Comparison of ENCODE assay signal across 8 cellular contexts in genomic region chr18:2978626-2979025, GRCh38. TPM values are rescaled to one million over a fixed set of nuclear protein-coding genes. Genes with fewer than 3 reads are reported as not detected.
DNase-seq lines count a peak whose midpoint lies in the region; ATAC-seq and TF ChIP-seq lines count a peak whose summit lies in the region.

No MANE protein-coding gene starts in this region.

- peak; percentile 9 for ATAC-seq in GM19452 (IDR thresholded peaks at IDR 0.05; ENCODE audit: unreplicated experiment)

- H3K4me2 ChIP-seq in OCI-LY3 (ENCODE audit: low read length) = peak overlapping the region; percentile 60

- peak overlapping the region; percentile 98 for H3K27ac ChIP-seq in OCI-LY3 (ENCODE audit: low read length)

- peaks cover 100% of the 10 kb centered on the region for H3K79me2 ChIP-seq in OCI-LY3 (ENCODE audit: low read length)

- no peaks in the 10 kb centered on the region for H4K20me1 ChIP-seq in OCI-LY3 (ENCODE audit: insufficient read depth, low read length)

- H3K9ac ChIP-seq in OCI-LY3 (ENCODE audit: low read length) = peak overlapping the region; percentile 78

- H3K4me3 ChIP-seq in OCI-LY3 (ENCODE audit: low read length) = peak overlapping the region; percentile 53

- no peaks in the 10 kb centered on the region for H3K9me3 ChIP-seq in OCI-LY3 (ENCODE audit: insufficient read depth, low read length)

- peaks cover 13% of the 10 kb centered on the region for H3K36me3 ChIP-seq in OCI-LY3 (replicated peaks; ENCODE audit: low read depth, low read length)

- H3K27me3 ChIP-seq in OCI-LY3 (ENCODE audit: low read depth, low read length) = no peaks in the 10 kb centered on the region

- no peak overlapping the region for H2AFZ ChIP-seq in OCI-LY3 (ENCODE audit: low read depth, low read length)

- H3K4me1 ChIP-seq in OCI-LY3 (ENCODE audit: low read length) = peaks cover 89% of the 10 kb centered on the region

- DNase-seq in dermis blood vessel endothelial cell (peak; percentile 69), pulmonary artery endothelial cell (ENCODE audit: low read depth, low spot score) (peak; percentile 4), pons (ENCODE audit: low spot score) (no peak), NCI-H345 treated with DMSO at 0.1 percent for 48 hours (lab: John Stamatoyannopoulos, UW; ENCODE audit: unreplicated experiment) (no peak), NCI-H345 (lab: John Stamatoyannopoulos, UW) (no peak)
- no peak for DNase-seq in activated CD8-positive, alpha-beta memory T cell treated with anti-CD3 and anti-CD28 coated beads, Interleukin-2, amount 50 U/mL, for 48 hours

- no peak for TF ChIP-seq CTCF in OCI-LY3 (IDR thresholded peaks at IDR 0.05; ENCODE audit: low read depth, low read length)

RNA-seq across cellular contexts. Expression of gene LPIN2, which starts 34.3 kb away (rescaled TPM):
- 36.9 and 43.3 TPM in 2 replicates for total RNA-seq in dermis blood vessel endothelial cell
- 19.0 and 27.5 TPM in 2 replicates for total RNA-seq in pulmonary artery endothelial cell

Comparison
In these comparisons a context has a peak if more than half of its experiments do, and no peak if none do; other contexts are left out.
1. DNase-seq: peak in dermis blood vessel endothelial cell (single experiment) and pulmonary artery endothelial cell (single experiment); none in pons (single experiment), NCI-H345 treated with DMSO at 0.1 percent for 48 hours (single experiment), NCI-H345 (single experiment) and activated CD8-positive, alpha-beta memory T cell treated with anti-CD3 and anti-CD28 coated beads, Interleukin-2, amount 50 U/mL, for 48 hours (single experiment).